In the genomic region with DNA sequence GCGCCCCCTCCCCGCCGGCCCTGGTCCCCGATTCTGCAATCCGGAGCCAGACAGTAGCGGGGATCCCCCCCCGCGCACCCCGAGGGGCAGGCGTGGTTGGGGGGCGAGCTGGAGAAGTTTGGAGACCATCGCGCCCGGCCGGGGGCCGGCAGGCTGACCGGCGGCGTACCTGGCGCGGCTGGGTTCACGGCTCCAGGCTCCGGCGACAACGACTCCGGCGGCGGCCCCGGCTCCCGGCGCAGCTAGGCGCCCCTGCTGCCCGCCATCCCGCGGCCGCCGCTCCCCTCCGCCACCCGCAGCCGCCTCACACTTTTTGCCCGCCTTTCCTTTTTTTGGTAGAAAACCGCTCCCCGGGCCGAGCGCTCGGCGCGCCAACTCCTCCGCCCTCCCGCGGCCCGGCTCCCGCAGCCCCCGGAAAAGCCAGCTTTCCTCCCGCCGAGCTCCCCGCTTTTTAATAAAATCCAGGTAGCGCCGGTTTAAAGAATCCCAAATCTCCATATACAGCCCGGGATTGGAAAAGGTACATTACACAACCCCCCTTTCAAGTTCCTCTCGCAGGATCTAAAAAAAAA, we compare ENCODE assay signal across 8 cellular contexts. TPM values are rescaled to one million over a fixed set of nuclear protein-coding genes. Genes with fewer than 3 reads are reported as not detected.
DNase-seq lines count a peak whose midpoint lies in the region; ATAC-seq and TF ChIP-seq lines count a peak whose summit lies in the region.

A gene with protein sequence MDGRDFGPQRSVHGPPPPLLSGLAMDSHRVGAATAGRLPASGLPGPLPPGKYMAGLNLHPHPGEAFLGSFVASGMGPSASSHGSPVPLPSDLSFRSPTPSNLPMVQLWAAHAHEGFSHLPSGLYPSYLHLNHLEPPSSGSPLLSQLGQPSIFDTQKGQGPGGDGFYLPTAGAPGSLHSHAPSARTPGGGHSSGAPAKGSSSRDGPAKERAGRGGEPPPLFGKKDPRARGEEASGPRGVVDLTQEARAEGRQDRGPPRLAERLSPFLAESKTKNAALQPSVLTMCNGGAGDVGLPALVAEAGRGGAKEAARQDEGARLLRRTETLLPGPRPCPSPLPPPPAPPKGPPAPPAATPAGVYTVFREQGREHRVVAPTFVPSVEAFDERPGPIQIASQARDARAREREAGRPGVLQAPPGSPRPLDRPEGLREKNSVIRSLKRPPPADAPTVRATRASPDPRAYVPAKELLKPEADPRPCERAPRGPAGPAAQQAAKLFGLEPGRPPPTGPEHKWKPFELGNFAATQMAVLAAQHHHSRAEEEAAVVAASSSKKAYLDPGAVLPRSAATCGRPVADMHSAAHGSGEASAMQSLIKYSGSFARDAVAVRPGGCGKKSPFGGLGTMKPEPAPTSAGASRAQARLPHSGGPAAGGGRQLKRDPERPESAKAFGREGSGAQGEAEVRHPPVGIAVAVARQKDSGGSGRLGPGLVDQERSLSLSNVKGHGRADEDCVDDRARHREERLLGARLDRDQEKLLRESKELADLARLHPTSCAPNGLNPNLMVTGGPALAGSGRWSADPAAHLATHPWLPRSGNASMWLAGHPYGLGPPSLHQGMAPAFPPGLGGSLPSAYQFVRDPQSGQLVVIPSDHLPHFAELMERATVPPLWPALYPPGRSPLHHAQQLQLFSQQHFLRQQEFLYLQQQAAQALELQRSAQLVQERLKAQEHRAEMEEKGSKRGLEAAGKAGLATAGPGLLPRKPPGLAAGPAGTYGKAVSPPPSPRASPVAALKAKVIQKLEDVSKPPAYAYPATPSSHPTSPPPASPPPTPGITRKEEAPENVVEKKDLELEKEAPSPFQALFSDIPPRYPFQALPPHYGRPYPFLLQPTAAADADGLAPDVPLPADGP (N-terminal part only) (minus strand): TSS at position 563 of the 572 bp plus-strand sequence. CDS start 2,588 bp downstream, outside the sequence.

- H3K27ac ChIP-seq in DOHH2 (ENCODE audit: low read depth, low read length) (peak within 1 kb of the TSS; percentile 43), body of pancreas (peak within 1 kb of the TSS; percentile 98 to 100 (median 98)), spleen (peak within 1 kb of the TSS; percentile 86 to 100 (median 97))

- H3K4me3 ChIP-seq in DOHH2 (ENCODE audit: low read length) = peak within 1 kb of the TSS; percentile 75
- peak within 1 kb of the TSS; percentile 51 to 96 for H3K4me3 ChIP-seq in body of pancreas
- H3K4me3 ChIP-seq in spleen = peak within 1 kb of the TSS; percentile 52 to 81 (median 68)

- peaks cover 88% of the 10 kb centered on the region for H3K27me3 ChIP-seq in DOHH2 (ENCODE audit: control insufficient read depth, low read length)
- no peaks in the 10 kb centered on the region for H3K27me3 ChIP-seq in body of pancreas
- H3K27me3 ChIP-seq in spleen (replicated peaks in 1 of 7) = peaks cover 0 to 100% (median 83%) of the 10 kb centered on the region in 7 donors

- TF ChIP-seq CTCF in DOHH2 (IDR thresholded peaks at IDR 0.05; ENCODE audit: low read depth, low read length, poor library complexity, severe bottlenecking) = no peak
- TF ChIP-seq CTCF in body of pancreas (IDR thresholded peaks at IDR 0.05) = no peak
- TF ChIP-seq CTCF in spleen (IDR thresholded peaks at IDR 0.05 in 8 of 11, conservative IDR thresholded peaks at IDR 0.05 in 3 of 11) = no peak

- H3K4me1 ChIP-seq in DOHH2 (ENCODE audit: control insufficient read depth, low read length) (peaks cover 39% of the 10 kb centered on the region), body of pancreas (peaks cover 25% of the 10 kb centered on the region), spleen (peaks cover 40 to 98% (median 88%) of the 10 kb centered on the region in 6 donors)

- no peaks in the 10 kb centered on the region for H3K9me3 ChIP-seq in DOHH2 (ENCODE audit: control insufficient read depth, insufficient read depth, low read length)
- H3K9me3 ChIP-seq in body of pancreas = no peaks in the 10 kb centered on the region
- H3K9me3 ChIP-seq in spleen = no peaks in the 10 kb centered on the region

- ATAC-seq in body of pancreas (no peak), HG03432 (IDR thresholded peaks at IDR 0.05; ENCODE audit: unreplicated experiment) (no peak)

- H3K9me2 ChIP-seq in DOHH2 (replicated peaks; ENCODE audit: control insufficient read depth, low read length) = no peaks in the 10 kb centered on the region

- H3K36me3 ChIP-seq in DOHH2 (ENCODE audit: control insufficient read depth, low read length) (no peaks in the 10 kb centered on the region), body of pancreas (replicated peaks in 1 of 2; ENCODE audit: insufficient read depth in 1 of 2, low read depth in 2 of 2) (no peaks in the 10 kb centered on the region), spleen (no peaks in the 10 kb centered on the region)

- peaks cover 12% of the 10 kb centered on the region for H3F3A ChIP-seq in DOHH2 (ENCODE audit: control insufficient read depth, insufficient read depth)

- H3K79me2 ChIP-seq in DOHH2 (ENCODE audit: control insufficient read depth, low read length) = no peaks in the 10 kb centered on the region

- intact Hi-C loops in body of pancreas (cut with DNase I) (no loop called here), spleen (cut with DNase I; ENCODE audit: low total_unique reads) (no loop called here)

- H3K4me2 ChIP-seq in DOHH2 (ENCODE audit: low read length) = peak within 1 kb of the TSS; percentile 88

- TF ChIP-seq POLR2A in body of pancreas (IDR thresholded peaks at IDR 0.05) (peak; percentile 43 to 60 (median 58)), spleen (IDR thresholded peaks at IDR 0.05) (no peak)

- DNase-seq in NCI-H460 (ENCODE audit: extremely low read depth, low read depth) (no peak), body of pancreas (peak in 2 of 4 donors; percentile 43 to 48), inferior parietal cortex (ENCODE audit: extremely low spot score) (peak; percentile 73), spleen (peak; percentile 87), NCI-H69 (lab: John Stamatoyannopoulos, UW) (no peak)
- no peak for DNase-seq in stimulated activated CD4-positive, alpha-beta T cell treated with anti-CD3 and anti-CD28 coated beads, Interleukin-4, amount 100 ng/mL, for 4 hours

- H4K20me1 ChIP-seq in DOHH2 (ENCODE audit: control insufficient read depth, insufficient read depth, low read depth, low read length) = peaks cover 21% of the 10 kb centered on the region

- 0% methylated on average over 30 to 61 of the region's 61 CpGs for WGBS in body of pancreas, 2 donors
- WGBS in spleen, 5 donors = 0 to 1% (median 1%) methylated on average over 32 to 61 of the region's 61 CpGs

RNA-seq across cellular contexts. Expression of the gene that starts here (rescaled TPM):
- total RNA-seq in NCI-H460 (2014; rRNA removed; shearing (Covaris generic)) = 69.8 and 80.4 TPM in 2 replicates
- 59.3 and 85.9 TPM in 2 replicates for polyA plus RNA-seq in NCI-H460 (2014; cell fraction: nucleus; rRNA removed)
- 100 to 1,000 TPM in 1 of 2 donors, 10 to 100 TPM in 1; 87.9 to 201 TPM for total RNA-seq in body of pancreas
- 100 to 1,000 TPM in 2 of 7 donors, 10 to 100 TPM in 5; 56.1 to 124 (median 86.6) TPM for total RNA-seq in spleen
- 10 to 100 TPM in 1 of 3 donors, 1 to 10 TPM in 2; 3.4 to 33.6 (median 3.8) TPM for polyA plus RNA-seq in spleen

Comparison
In these comparisons a context has a peak if more than half of its experiments do, and no peak if none do; other contexts are left out.
1. H3K27ac ChIP-seq: peak in every context shown above with its lines; median percentile 98 in body of pancreas; 97 in spleen; 43 in DOHH2.
2. DNase-seq: peak in inferior parietal cortex (single experiment) and spleen (single experiment); none in NCI-H460 (single experiment), stimulated activated CD4-positive, alpha-beta T cell treated with anti-CD3 and anti-CD28 coated beads, Interleukin-4, amount 100 ng/mL, for 4 hours (0 of 2) and NCI-H69 (single experiment).
3. POLR2A ChIP-seq: peak in body of pancreas (3 of 3); none in spleen (0 of 3).
4. Peak in every context shown above with its lines, with median percentiles within 50 percentile points of each other: H3K4me3 ChIP-seq.